15 cellular contexts compared by ENCODE assay signal in genomic region chr7:70881470-70881869, GRCh38.
A peak's percentile ranks its signal among the peaks of the same experiment; 100 is the strongest.
DNase-seq lines count a peak whose midpoint lies in the region; ATAC-seq, FAIRE-seq and TF ChIP-seq lines count a peak whose summit lies in the region.
"Had no signal": no experiment of that assay in that cellular context is flagged by ENCODE, and none has a peak within 500 bp of the region (broad histone marks: within the 10 kb centered on the region; RNA-seq: fewer than 3 reads in every experiment).

No MANE protein-coding gene starts in this region.

- no TSS peak for BruUV-seq in K562 (replicated peaks; lab: Mats Ljungman, UMichigan)

- CTCF ChIA-PET in SK-N-SH (lab: Yijun Ruan, JAX): no interaction called here
- CTCF ChIA-PET in K562 (lab: Yijun Ruan, JAX; ENCODE audit: low intra/inter-chr PET ratio): no interaction called here
- CTCF ChIA-PET in CD4-positive, alpha-beta memory T cell (lab: Charles Lee; ENCODE audit: partially characterized antibody): no interaction called here

- H3K9me3 Mint-ChIP-seq in CD4-positive, alpha-beta memory T cell: peaks cover 0 to 44% (median 10%) of the 10 kb centered on the region in 8 donors

- peak; percentile 25 for DNase-seq in SK-N-SH
- no peak for DNase-seq in K562 (ENCODE audit: extremely low read depth in 1 of 4, low spot score in 3 of 4)
- peak; percentile 20 for DNase-seq in left kidney (ENCODE audit: low read depth, low spot score)
- DNase-seq in NCI-H2081 treated with DMSO at 0.1 percent for 48 hours (lab: John Stamatoyannopoulos, UW): no peak
- no peak for DNase-seq in CD4-positive, alpha-beta memory T cell
- DNase-seq: Caco-2; CD8-positive, alpha-beta memory T cell; IMR-90 had no signal

- H3K9ac ChIP-seq in SK-N-SH: no peak overlapping the region
- H3K9ac ChIP-seq in K562 (ENCODE audit: insufficient read depth in 1 of 2, low read depth in 2 of 2, low read length in 2 of 2): no peak overlapping the region

- H3K9me1 ChIP-seq in K562 (ENCODE audit: control insufficient read depth, insufficient read depth, low read length): no peaks in the 10 kb centered on the region

- H3K27me3 Mint-ChIP-seq in CD4-positive, alpha-beta memory T cell: no peaks in the 10 kb centered on the region

- intact Hi-C loops in K562 (cut with micrococcal nuclease): no loop called here
- intact Hi-C loops in CD4-positive, alpha-beta memory T cell (cut with micrococcal nuclease): no loop called here

- no peaks in the 10 kb centered on the region for H3K36me3 ChIP-seq in SK-N-SH (replicated peaks in 1 of 2; ENCODE audit: control insufficient read depth in 1 of 2, insufficient read depth in 2 of 2, low read length in 1 of 2)
- no peaks in the 10 kb centered on the region for H3K36me3 ChIP-seq in K562 (ENCODE audit: control insufficient read depth, insufficient read depth, low read length)
- no peaks in the 10 kb centered on the region for H3K36me3 ChIP-seq in CD4-positive, alpha-beta memory T cell (ENCODE audit: insufficient read depth, low read length)

- FAIRE-seq in K562 (lab: Jason Lieb, UNC): no peak

- TF ChIP-seq EP300 in SK-N-SH (IDR thresholded peaks at IDR 0.05; ENCODE audit: borderline replicate concordance in 1 of 2, low read depth in 1 of 2, low read length in 1 of 2): no peak
- no peak for TF ChIP-seq EP300 in K562 (IDR thresholded peaks at IDR 0.05; ENCODE audit: low read length)

- no peak overlapping the region for H3K4me3 ChIP-seq in SK-N-SH (ENCODE audit: low read depth in 2 of 2, low read length in 1 of 2)
- no peak overlapping the region for H3K4me3 ChIP-seq in K562
- no peak overlapping the region for H3K4me3 ChIP-seq in CD4-positive, alpha-beta memory T cell (ENCODE audit: low read length in 2 of 2)
- H3K4me3 ChIP-seq: GM23338 had no signal

- no peaks in the 10 kb centered on the region for H3K4me1 Mint-ChIP-seq in CD4-positive, alpha-beta memory T cell
- H3K4me1 Mint-ChIP-seq: B cell; CD8-positive, alpha-beta memory T cell had no signal

- H3K4me1 ChIP-seq in SK-N-SH (ENCODE audit: control insufficient read depth in 1 of 2, insufficient read depth in 2 of 2, low read depth in 1 of 2, low read length in 1 of 2) (no peaks in the 10 kb centered on the region), K562 (replicated peaks in 1 of 2; ENCODE audit: control insufficient read depth in 2 of 2, insufficient read depth in 2 of 2, low read length in 2 of 2) (no peaks in the 10 kb centered on the region)
- no peaks in the 10 kb centered on the region for H3K4me1 ChIP-seq in CD4-positive, alpha-beta memory T cell (ENCODE audit: insufficient read depth, low read length)

- no peak for ATAC-seq in SK-N-SH treated with all-trans-retinoic acid at 6 μM for 48 hours
- no peak; the same call in 1 of the 3 replicates for ATAC-seq in K562
- ATAC-seq in GM21717 (IDR thresholded peaks at IDR 0.05; ENCODE audit: unreplicated experiment): no peak
- ATAC-seq in HG02759 (IDR thresholded peaks at IDR 0.05; ENCODE audit: unreplicated experiment): no peak
- ATAC-seq: GM23338 had no signal

- 5% methylated on average over 7 of the region's 7 CpGs for WGBS in SK-N-SH (ENCODE audit: low lambda C conversion rate)
- WGBS in K562 (ENCODE audit: insufficient coverage, low coverage, missing lambda C conversion rate): under 1% methylated on average over 7 of the region's 7 CpGs

- H3K27me3 ChIP-seq in SK-N-SH (ENCODE audit: insufficient read depth): no peaks in the 10 kb centered on the region
- no peaks in the 10 kb centered on the region for H3K27me3 ChIP-seq in K562 (ENCODE audit: control insufficient read depth in 2 of 2, insufficient read depth in 2 of 2, low read length in 2 of 2)
- H3K27me3 ChIP-seq in CD4-positive, alpha-beta memory T cell (ENCODE audit: insufficient read depth, low read length): no peaks in the 10 kb centered on the region

- H3K27ac ChIP-seq in SK-N-SH (ENCODE audit: low read depth in 2 of 2, low read length in 1 of 2): no peak overlapping the region
- H3K27ac ChIP-seq in K562 (ENCODE audit: extremely low read depth, low read depth, low read length): no peak overlapping the region
- no peak overlapping the region for H3K27ac ChIP-seq in CD4-positive, alpha-beta memory T cell (ENCODE audit: low read depth, low read length)
- H3K27ac ChIP-seq: C4-2B had no signal

- no peaks in the 10 kb centered on the region for H4K20me1 ChIP-seq in SK-N-SH (ENCODE audit: insufficient read depth)
- H4K20me1 ChIP-seq in K562 (replicated peaks; ENCODE audit: control insufficient read depth, insufficient read depth, low read length): no peaks in the 10 kb centered on the region

- H2AFZ ChIP-seq in SK-N-SH (ENCODE audit: low read depth): no peak overlapping the region
- H2AFZ ChIP-seq in K562 (ENCODE audit: low read depth, low read length): no peak overlapping the region
- H2AFZ ChIP-seq: GM23338 had no signal

- no peaks in the 10 kb centered on the region for H3K36me3 Mint-ChIP-seq in CD4-positive, alpha-beta memory T cell
- H3K36me3 Mint-ChIP-seq: CD8-positive, alpha-beta memory T cell had no signal

- TF ChIP-seq POLR2A in K562 (conservative IDR thresholded peaks at IDR 0.05): no peak

- no peak for TF ChIP-seq RAD21 in SK-N-SH (IDR thresholded peaks at IDR 0.05; ENCODE audit: low read length)
- no peak for TF ChIP-seq RAD21 in K562 (CRISPR knock-in tag; conservative IDR thresholded peaks at IDR 0.05 in 1 of 2, IDR thresholded peaks at IDR 0.05 in 1 of 2)

- no peaks in the 10 kb centered on the region for H3K79me2 ChIP-seq in SK-N-SH (ENCODE audit: insufficient read depth)
- H3K79me2 ChIP-seq in K562 (ENCODE audit: control insufficient read depth, insufficient read depth, low read length): no peaks in the 10 kb centered on the region

- no peaks in the 10 kb centered on the region for H3K9me2 ChIP-seq in SK-N-SH

- H3K27ac Mint-ChIP-seq in CD4-positive, alpha-beta memory T cell: no peak overlapping the region
- H3K27ac Mint-ChIP-seq: B cell, GM23338 had no signal

- H3K4me3 Mint-ChIP-seq in CD4-positive, alpha-beta memory T cell: no peak overlapping the region
- H3K4me3 Mint-ChIP-seq: B cell; CD8-positive, alpha-beta memory T cell; GM23338; H9 had no signal

- H3K4me2 ChIP-seq in SK-N-SH (no peak overlapping the region), K562 (ENCODE audit: insufficient read depth, low read length) (no peak overlapping the region)
- H3K4me2 ChIP-seq: GM23338 had no signal

- in situ Hi-C loops in K562 (cut with MboI): no loop called here

- no peaks in the 10 kb centered on the region for H3F3A ChIP-seq in SK-N-SH (replicated peaks; ENCODE audit: insufficient read depth)

- H3K9me3 ChIP-seq in SK-N-SH (no peaks in the 10 kb centered on the region), K562 (replicated peaks; ENCODE audit: control insufficient read depth, insufficient read depth, low read depth, low read length) (no peaks in the 10 kb centered on the region)
- H3K9me3 ChIP-seq in CD4-positive, alpha-beta memory T cell (ENCODE audit: control insufficient read depth in 1 of 2, low read length in 2 of 2): no peaks in the 10 kb centered on the region

- TF ChIP-seq CTCF in SK-N-SH (IDR thresholded peaks at IDR 0.05) (no peak), K562 (IDR thresholded peaks at IDR 0.05 in 2 of 3, conservative IDR thresholded peaks at IDR 0.05 in 1 of 3; ENCODE audit: insufficient read depth in 2 of 3, low read depth in 1 of 3, low read length in 3 of 3) (no peak)

- POLR2A ChIA-PET in SK-N-SH (lab: Yijun Ruan, JAX) (no interaction called here), K562 (lab: Yijun Ruan, JAX) (no interaction called here)
- POLR2A ChIA-PET in CD4-positive, alpha-beta memory T cell (lab: Charles Lee; ENCODE audit: partially characterized antibody): no interaction called here

TF ChIP-seq in SK-N-SH, 30 proteins besides CTCF, POLR2A, EP300 and RAD21:
- TF ChIP-seq ELF1 (IDR thresholded peaks at IDR 0.05) (no peak), PBX3 (IDR thresholded peaks at IDR 0.05) (no peak)

TF ChIP-seq in SK-N-SH treated with all-trans-retinoic acid at 6 μM for 48 hours, 23 proteins besides CTCF, POLR2A, EP300 and RAD21 (continues in another document):
- no peak for TF ChIP-seq POU6F1 (CRISPR knock-in tag; IDR thresholded peaks at IDR 0.05; ENCODE audit: borderline replicate concordance, low read depth)
- no peak for TF ChIP-seq CSDC2 (CRISPR knock-in tag; IDR thresholded peaks at IDR 0.05)
- no peak for TF ChIP-seq OSR1 (CRISPR knock-in tag; IDR thresholded peaks at IDR 0.05)
- TF ChIP-seq GLIS3 (CRISPR knock-in tag; IDR thresholded peaks at IDR 0.05): no peak
- no peak for TF ChIP-seq PPARA (CRISPR knock-in tag; IDR thresholded peaks at IDR 0.05; ENCODE audit: borderline replicate concordance)

TF ChIP-seq in K562, 482 proteins besides CTCF, POLR2A, EP300 and RAD21:
- TF ChIP-seq USF2 (CRISPR knock-in tag; IDR thresholded peaks at IDR 0.05): peak; percentile 44
- peak; percentile 51; the same call in 1 of the 2 replicates for TF ChIP-seq L3MBTL2 (IDR thresholded peaks at IDR 0.05)
- no peak for TF ChIP-seq ZNF584 (CRISPR knock-in tag; IDR thresholded peaks at IDR 0.05; ENCODE audit: low read depth)
- 0 out of 2 replicates have a peak, but pooled peaks have one; percentile 42 for TF ChIP-seq RAD51 (IDR thresholded peaks at IDR 0.05; ENCODE audit: borderline replicate concordance, low read depth)
- no peak for TF ChIP-seq CEBPG (CRISPR knock-in tag; IDR thresholded peaks at IDR 0.05)
- TF ChIP-seq CEBPG (tag; conservative IDR thresholded peaks at IDR 0.05 in 1 of 2, IDR thresholded peaks at IDR 0.05 in 1 of 2): 0 out of 4 replicates have a peak, but pooled peaks of 1 of the 2 experiments have one; percentile 19
- 0 out of 2 replicates have a peak, but pooled peaks have one; percentile 16 for TF ChIP-seq NFIC (IDR thresholded peaks at IDR 0.05)
- no peak for TF ChIP-seq TBL1XR1 (IDR thresholded peaks at IDR 0.05; ENCODE audit: low read length in 2 of 2)

Comparison
In these comparisons a context has a peak if more than half of its experiments do, and no peak if none do; other contexts are left out.
1. DNase-seq: peak in SK-N-SH (single experiment) and left kidney (single experiment); none in K562 (0 of 4), NCI-H2081 treated with DMSO at 0.1 percent for 48 hours (single experiment) and CD4-positive, alpha-beta memory T cell (0 of 5).
2. Of the 27 proteins assayed by ChIP-seq in both K562 and SK-N-SH: peak only in K562: NFIC and USF2; only in SK-N-SH: none; in both: none; in neither: 25.